ENCODE assay signal across 1 cellular context in the genomic region with DNA sequence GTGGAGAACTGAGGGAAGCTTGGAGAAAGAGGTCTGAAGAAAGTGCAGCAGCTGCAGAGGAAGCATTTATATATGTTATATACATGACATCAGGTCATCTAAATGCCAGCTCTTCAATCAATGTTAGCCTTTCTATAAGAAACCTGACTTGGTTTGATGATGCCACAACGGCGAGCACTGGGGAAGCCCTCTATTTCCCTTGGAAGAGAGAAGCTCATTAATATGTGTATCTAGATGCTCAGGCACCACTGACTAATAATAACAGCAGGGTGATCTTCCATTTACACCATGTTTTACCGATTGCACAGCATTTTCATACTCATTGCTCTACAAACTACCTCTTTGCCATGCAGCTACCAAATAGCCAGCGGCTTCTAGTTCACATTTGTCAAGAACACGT.
TF ChIP-seq lines count a peak whose summit lies in the region.

No MANE protein-coding gene starts in this region.

TF ChIP-seq in H1, 55 proteins besides CTCF, POLR2A, EP300 and RAD21:
- TF ChIP-seq PHF8 (conservative IDR thresholded peaks at IDR 0.05; ENCODE audit: low read depth, low read length): no peak
- TF ChIP-seq CBX5 (IDR thresholded peaks at IDR 0.05; ENCODE audit: low read depth, low read length): no peak
- TF ChIP-seq TBP (IDR thresholded peaks at IDR 0.05; ENCODE audit: low read depth, low read length): no peak
- TF ChIP-seq SP1 (IDR thresholded peaks at IDR 0.05; ENCODE audit: low read depth, low read length): no peak
- no peak for TF ChIP-seq SUZ12 (IDR thresholded peaks at IDR 0.05; ENCODE audit: low read length)
- no peak for TF ChIP-seq SRF (IDR thresholded peaks at IDR 0.05; ENCODE audit: low read depth, low read length)
- no peak for TF ChIP-seq POLR2AphosphoS5 (IDR thresholded peaks at IDR 0.05; ENCODE audit: low read depth, low read length)
- no peak for TF ChIP-seq NRF1 (IDR thresholded peaks at IDR 0.05; ENCODE audit: low read depth, low read length)
- TF ChIP-seq JUN (IDR thresholded peaks at IDR 0.05; ENCODE audit: low read depth, low read length): no peak
- TF ChIP-seq FOSL1 (IDR thresholded peaks at IDR 0.05; ENCODE audit: insufficient read depth, low read depth, low read length): no peak
- TF ChIP-seq MAFK (IDR thresholded peaks at IDR 0.05; ENCODE audit: low read depth, low read length): no peak
- TF ChIP-seq ZNF274 (IDR thresholded peaks at IDR 0.05; ENCODE audit: borderline replicate concordance, extremely low read depth, low read length): no peak
- TF ChIP-seq, protein P1, sequence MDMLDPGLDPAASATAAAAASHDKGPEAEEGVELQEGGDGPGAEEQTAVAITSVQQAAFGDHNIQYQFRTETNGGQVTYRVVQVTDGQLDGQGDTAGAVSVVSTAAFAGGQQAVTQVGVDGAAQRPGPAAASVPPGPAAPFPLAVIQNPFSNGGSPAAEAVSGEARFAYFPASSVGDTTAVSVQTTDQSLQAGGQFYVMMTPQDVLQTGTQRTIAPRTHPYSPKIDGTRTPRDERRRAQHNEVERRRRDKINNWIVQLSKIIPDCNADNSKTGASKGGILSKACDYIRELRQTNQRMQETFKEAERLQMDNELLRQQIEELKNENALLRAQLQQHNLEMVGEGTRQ (IDR thresholded peaks at IDR 0.05; ENCODE audit: low read length): no peak
- no peak for TF ChIP-seq CREB1 (IDR thresholded peaks at IDR 0.05)
- TF ChIP-seq, protein P2, sequence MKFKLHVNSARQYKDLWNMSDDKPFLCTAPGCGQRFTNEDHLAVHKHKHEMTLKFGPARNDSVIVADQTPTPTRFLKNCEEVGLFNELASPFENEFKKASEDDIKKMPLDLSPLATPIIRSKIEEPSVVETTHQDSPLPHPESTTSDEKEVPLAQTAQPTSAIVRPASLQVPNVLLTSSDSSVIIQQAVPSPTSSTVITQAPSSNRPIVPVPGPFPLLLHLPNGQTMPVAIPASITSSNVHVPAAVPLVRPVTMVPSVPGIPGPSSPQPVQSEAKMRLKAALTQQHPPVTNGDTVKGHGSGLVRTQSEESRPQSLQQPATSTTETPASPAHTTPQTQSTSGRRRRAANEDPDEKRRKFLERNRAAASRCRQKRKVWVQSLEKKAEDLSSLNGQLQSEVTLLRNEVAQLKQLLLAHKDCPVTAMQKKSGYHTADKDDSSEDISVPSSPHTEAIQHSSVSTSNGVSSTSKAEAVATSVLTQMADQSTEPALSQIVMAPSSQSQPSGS (IDR thresholded peaks at IDR 0.05; ENCODE audit: low read length): no peak
- TF ChIP-seq, protein P3, sequence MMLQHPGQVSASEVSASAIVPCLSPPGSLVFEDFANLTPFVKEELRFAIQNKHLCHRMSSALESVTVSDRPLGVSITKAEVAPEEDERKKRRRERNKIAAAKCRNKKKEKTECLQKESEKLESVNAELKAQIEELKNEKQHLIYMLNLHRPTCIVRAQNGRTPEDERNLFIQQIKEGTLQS (IDR thresholded peaks at IDR 0.05; ENCODE audit: insufficient read depth, low read depth, low read length): no peak
- TF ChIP-seq HDAC2 (IDR thresholded peaks at IDR 0.05; ENCODE audit: borderline replicate concordance in 1 of 2, low read depth in 2 of 2, low read length in 2 of 2): no peak
- TF ChIP-seq RBBP5 (IDR thresholded peaks at IDR 0.05; ENCODE audit: borderline replicate concordance, low read depth, low read length): no peak
- TF ChIP-seq GTF2F1 (IDR thresholded peaks at IDR 0.05; ENCODE audit: borderline replicate concordance, low read depth, low read length): no peak
